Comparison of ENCODE assay signal across 22 cellular contexts in the genomic region with DNA sequence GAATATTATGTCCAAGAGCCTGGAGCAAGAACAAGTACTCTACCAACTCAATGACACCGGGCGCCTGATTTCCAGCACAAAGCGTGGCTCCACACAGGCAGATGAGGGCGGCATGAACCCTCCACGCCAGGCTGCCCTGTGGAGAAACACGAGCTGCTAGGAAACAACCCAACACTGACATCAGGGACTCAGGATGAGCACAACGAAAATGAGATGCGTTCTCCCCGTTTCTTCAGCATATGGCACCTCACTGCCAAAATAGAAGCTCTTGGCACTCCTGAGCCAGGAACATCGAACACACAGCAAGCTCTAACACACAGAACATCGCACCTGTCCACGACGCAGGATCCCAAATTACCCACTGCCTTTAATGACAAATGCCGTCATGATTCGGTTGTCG.
"Had no signal": no experiment of that assay in that cellular context is flagged by ENCODE, and none has a peak within 500 bp of the region (broad histone marks: within the 10 kb centered on the region; RNA-seq: fewer than 3 reads in every experiment).

No MANE protein-coding gene starts in this region.

- H3K4me1 Mint-ChIP-seq: activated naive CD4-positive, alpha-beta T cell treated with anti-CD3 and anti-CD28 coated beads, Interleukin-2, amount 10 ng/mL, durations not matched to agents 7 days and 5 days; WTC11 had no signal

- DNase-seq: activated CD4-positive, alpha-beta T cell treated with anti-CD3 and anti-CD28 coated beads for 48 hours; activated CD4-positive, alpha-beta T cell treated with anti-CD3 and anti-CD28 coated beads, Interleukin-2, amount 50 U/mL, for 4 hours; activated CD4-positive, CD25-positive, alpha-beta regulatory T cell treated with anti-CD3 and anti-CD28 coated beads, Interleukin-2, amount 50 U/mL, for 72 hours; activated gamma-delta T cell treated with Interleukin-2 at 50 U/mL for 16 hours; activated naive CD4-positive, alpha-beta T cell treated with anti-CD3 and anti-CD28 coated beads, Interleukin-2, amount 10 ng/mL, durations not matched to agents 7 days and 5 days; activated naive CD8-positive, alpha-beta T cell treated with anti-CD3 and anti-CD28 coated beads, Interleukin-2, amount 10 ng/mL, durations not matched to agents 7 days and 5 days; activated T-cell treated with anti-CD3 and anti-CD28 coated beads, Interleukin-2, amount 50 U/mL, for 48 hours; amniotic stem cell; brain microvascular endothelial cell; Kasumi-1; NCI-H1105 treated with DMSO at 0.1 percent for 48 hours; NCI-H1436 treated with DMSO at 0.1 percent for 48 hours; NCI-H187; NCI-H2081; NCI-H510A treated with DMSO at 0.1 percent for 48 hours; PC-3; SHP77; T-helper 9 cell had no signal

- H3K27me3 Mint-ChIP-seq: activated naive CD4-positive, alpha-beta T cell treated with anti-CD3 and anti-CD28 coated beads, Interleukin-2, amount 10 ng/mL, durations not matched to agents 7 days and 5 days; activated naive CD8-positive, alpha-beta T cell treated with anti-CD3 and anti-CD28 coated beads, Interleukin-2, amount 10 ng/mL, durations not matched to agents 7 days and 5 days had no signal

- H3K4me3 Mint-ChIP-seq: activated naive CD4-positive, alpha-beta T cell treated with anti-CD3 and anti-CD28 coated beads, Interleukin-2, amount 10 ng/mL, durations not matched to agents 7 days and 5 days; activated naive CD8-positive, alpha-beta T cell treated with anti-CD3 and anti-CD28 coated beads, Interleukin-2, amount 10 ng/mL, durations not matched to agents 7 days and 5 days; T-helper 1 cell treated with Interleukin-12 subunit alpha and Interleukin-12 subunit beta and Interleukin-4 antibody, amounts not matched to agents 30 μg/mL and 1 μg/mL, for 36 hours; WTC11 had no signal

- H3K27ac Mint-ChIP-seq: activated naive CD4-positive, alpha-beta T cell treated with anti-CD3 and anti-CD28 coated beads, Interleukin-2, amount 10 ng/mL, durations not matched to agents 7 days and 5 days; activated naive CD8-positive, alpha-beta T cell treated with anti-CD3 and anti-CD28 coated beads, Interleukin-2, amount 10 ng/mL, durations not matched to agents 7 days and 5 days; activated T-helper 2 cell treated with anti-CD3 and anti-CD28 coated beads, Interferon-gamma antibody, Interleukin-2, Interleukin-4, amounts not matched to agents 10 μg/mL and 5 μg/mL and 100 μg/mL, durations not matched to agents 14 hours and 24 hours and 36 hours; T-helper 1 cell treated with Interleukin-12 subunit alpha and Interleukin-12 subunit beta and Interleukin-4 antibody, amounts not matched to agents 30 μg/mL and 1 μg/mL, for 36 hours; WTC11 had no signal

- ATAC-seq: K562, PC-3, WTC11 had no signal

- H3K9me3 Mint-ChIP-seq: activated naive CD4-positive, alpha-beta T cell treated with anti-CD3 and anti-CD28 coated beads, Interleukin-2, amount 10 ng/mL, durations not matched to agents 7 days and 5 days; activated naive CD8-positive, alpha-beta T cell treated with anti-CD3 and anti-CD28 coated beads, Interleukin-2, amount 10 ng/mL, durations not matched to agents 7 days and 5 days; activated T-helper 2 cell treated with anti-CD3 and anti-CD28 coated beads, Interferon-gamma antibody, Interleukin-2, Interleukin-4, amounts not matched to agents 10 μg/mL and 5 μg/mL and 100 μg/mL, durations not matched to agents 14 hours and 24 hours and 36 hours; T-helper 1 cell treated with Interleukin-12 subunit alpha and Interleukin-12 subunit beta and Interleukin-4 antibody, amounts not matched to agents 30 μg/mL and 1 μg/mL, for 36 hours; WTC11 had no signal
